In the genomic region with DNA sequence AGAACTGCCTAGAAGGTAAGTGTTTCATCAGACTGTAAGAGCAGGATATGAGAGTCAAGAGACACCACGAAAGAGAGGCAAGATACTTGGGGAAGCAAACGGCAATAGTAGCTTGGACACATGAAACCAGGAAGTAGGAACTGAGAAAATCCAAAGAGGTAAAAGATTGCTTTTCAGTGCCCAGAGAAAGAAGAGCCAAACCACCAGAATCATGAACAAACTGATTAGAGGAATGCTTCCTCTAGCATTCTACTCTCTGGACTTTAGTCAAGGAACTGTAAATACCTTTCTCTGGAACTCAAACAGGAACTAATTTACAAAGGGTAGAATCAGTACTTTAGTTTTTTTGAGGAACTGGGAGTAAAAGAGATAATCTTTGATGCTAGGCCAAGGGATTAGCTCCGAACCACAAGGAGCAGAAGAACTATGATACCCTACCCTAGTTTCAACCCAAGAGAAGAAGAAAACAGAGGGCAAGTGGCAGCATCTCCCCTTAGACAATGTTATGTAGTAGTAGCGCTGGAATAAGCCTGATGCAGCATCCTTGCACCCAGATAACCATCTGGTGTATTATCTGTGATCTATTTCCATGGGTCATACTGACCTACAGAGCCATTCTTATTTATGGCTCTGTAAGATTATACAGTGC, we compare ENCODE assay signal across 1 cellular context.
A peak's percentile ranks its signal among the peaks of the same experiment; 100 is the strongest.
TF ChIP-seq lines count a peak whose summit lies in the region.

No MANE protein-coding gene starts in this region.

TF ChIP-seq in GM12878, 131 proteins besides CTCF, POLR2A, EP300 and RAD21 (continued from another document):
- TF ChIP-seq, protein P1, sequence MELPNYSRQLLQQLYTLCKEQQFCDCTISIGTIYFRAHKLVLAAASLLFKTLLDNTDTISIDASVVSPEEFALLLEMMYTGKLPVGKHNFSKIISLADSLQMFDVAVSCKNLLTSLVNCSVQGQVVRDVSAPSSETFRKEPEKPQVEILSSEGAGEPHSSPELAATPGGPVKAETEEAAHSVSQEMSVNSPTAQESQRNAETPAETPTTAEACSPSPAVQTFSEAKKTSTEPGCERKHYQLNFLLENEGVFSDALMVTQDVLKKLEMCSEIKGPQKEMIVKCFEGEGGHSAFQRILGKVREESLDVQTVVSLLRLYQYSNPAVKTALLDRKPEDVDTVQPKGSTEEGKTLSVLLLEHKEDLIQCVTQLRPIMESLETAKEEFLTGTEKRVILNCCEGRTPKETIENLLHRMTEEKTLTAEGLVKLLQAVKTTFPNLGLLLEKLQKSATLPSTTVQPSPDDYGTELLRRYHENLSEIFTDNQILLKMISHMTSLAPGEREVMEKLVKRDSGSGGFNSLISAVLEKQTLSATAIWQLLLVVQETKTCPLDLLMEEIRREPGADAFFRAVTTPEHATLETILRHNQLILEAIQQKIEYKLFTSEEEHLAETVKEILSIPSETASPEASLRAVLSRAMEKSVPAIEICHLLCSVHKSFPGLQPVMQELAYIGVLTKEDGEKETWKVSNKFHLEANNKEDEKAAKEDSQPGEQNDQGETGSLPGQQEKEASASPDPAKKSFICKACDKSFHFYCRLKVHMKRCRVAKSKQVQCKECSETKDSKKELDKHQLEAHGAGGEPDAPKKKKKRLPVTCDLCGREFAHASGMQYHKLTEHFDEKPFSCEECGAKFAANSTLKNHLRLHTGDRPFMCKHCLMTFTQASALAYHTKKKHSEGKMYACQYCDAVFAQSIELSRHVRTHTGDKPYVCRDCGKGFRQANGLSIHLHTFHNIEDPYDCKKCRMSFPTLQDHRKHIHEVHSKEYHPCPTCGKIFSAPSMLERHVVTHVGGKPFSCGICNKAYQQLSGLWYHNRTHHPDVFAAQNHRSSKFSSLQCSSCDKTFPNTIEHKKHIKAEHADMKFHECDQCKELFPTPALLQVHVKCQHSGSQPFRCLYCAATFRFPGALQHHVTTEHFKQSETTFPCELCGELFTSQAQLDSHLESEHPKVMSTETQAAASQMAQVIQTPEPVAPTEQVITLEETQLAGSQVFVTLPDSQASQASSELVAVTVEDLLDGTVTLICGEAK (IDR thresholded peaks at IDR 0.05; ENCODE audit: borderline replicate concordance), result no peak
- TF ChIP-seq NFYA (IDR thresholded peaks at IDR 0.05; ENCODE audit: borderline replicate concordance, low read depth, low read length), result no peak
- TF ChIP-seq RAD51 (IDR thresholded peaks at IDR 0.05), result no peak
- TF ChIP-seq RUNX3 (IDR thresholded peaks at IDR 0.05; ENCODE audit: low read length), result peak; percentile 76
- TF ChIP-seq BACH1 (IDR thresholded peaks at IDR 0.05; ENCODE audit: borderline replicate concordance), result no peak
- TF ChIP-seq KDM1A (IDR thresholded peaks at IDR 0.05; ENCODE audit: borderline replicate concordance), result no peak
- no peak for TF ChIP-seq MEF2B (IDR thresholded peaks at IDR 0.05; ENCODE audit: partially characterized antibody, poor library complexity, severe bottlenecking)
- TF ChIP-seq, protein P2, sequence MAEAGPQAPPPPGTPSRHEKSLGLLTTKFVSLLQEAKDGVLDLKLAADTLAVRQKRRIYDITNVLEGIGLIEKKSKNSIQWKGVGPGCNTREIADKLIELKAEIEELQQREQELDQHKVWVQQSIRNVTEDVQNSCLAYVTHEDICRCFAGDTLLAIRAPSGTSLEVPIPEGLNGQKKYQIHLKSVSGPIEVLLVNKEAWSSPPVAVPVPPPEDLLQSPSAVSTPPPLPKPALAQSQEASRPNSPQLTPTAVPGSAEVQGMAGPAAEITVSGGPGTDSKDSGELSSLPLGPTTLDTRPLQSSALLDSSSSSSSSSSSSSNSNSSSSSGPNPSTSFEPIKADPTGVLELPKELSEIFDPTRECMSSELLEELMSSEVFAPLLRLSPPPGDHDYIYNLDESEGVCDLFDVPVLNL (IDR thresholded peaks at IDR 0.05; ENCODE audit: low read depth, low read length), result no peak
- TF ChIP-seq FOXM1 (IDR thresholded peaks at IDR 0.05; ENCODE audit: low read depth, low read length), result no peak
- TF ChIP-seq, protein P3, sequence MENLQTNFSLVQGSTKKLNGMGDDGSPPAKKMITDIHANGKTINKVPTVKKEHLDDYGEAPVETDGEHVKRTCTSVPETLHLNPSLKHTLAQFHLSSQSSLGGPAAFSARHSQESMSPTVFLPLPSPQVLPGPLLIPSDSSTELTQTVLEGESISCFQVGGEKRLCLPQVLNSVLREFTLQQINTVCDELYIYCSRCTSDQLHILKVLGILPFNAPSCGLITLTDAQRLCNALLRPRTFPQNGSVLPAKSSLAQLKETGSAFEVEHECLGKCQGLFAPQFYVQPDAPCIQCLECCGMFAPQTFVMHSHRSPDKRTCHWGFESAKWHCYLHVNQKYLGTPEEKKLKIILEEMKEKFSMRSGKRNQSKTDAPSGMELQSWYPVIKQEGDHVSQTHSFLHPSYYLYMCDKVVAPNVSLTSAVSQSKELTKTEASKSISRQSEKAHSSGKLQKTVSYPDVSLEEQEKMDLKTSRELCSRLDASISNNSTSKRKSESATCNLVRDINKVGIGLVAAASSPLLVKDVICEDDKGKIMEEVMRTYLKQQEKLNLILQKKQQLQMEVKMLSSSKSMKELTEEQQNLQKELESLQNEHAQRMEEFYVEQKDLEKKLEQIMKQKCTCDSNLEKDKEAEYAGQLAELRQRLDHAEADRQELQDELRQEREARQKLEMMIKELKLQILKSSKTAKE (IDR thresholded peaks at IDR 0.05; ENCODE audit: low read depth, poor library complexity, severe bottlenecking), result no peak
- TF ChIP-seq, protein P4, sequence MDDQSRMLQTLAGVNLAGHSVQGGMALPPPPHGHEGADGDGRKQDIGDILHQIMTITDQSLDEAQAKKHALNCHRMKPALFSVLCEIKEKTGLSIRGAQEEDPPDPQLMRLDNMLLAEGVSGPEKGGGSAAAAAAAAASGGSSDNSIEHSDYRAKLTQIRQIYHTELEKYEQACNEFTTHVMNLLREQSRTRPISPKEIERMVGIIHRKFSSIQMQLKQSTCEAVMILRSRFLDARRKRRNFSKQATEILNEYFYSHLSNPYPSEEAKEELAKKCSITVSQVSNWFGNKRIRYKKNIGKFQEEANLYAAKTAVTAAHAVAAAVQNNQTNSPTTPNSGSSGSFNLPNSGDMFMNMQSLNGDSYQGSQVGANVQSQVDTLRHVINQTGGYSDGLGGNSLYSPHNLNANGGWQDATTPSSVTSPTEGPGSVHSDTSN (IDR thresholded peaks at IDR 0.05; ENCODE audit: insufficient replicate concordance, low read depth, low read length), result no peak
- TF ChIP-seq ZSCAN29 (IDR thresholded peaks at IDR 0.05), result no peak
- peak; percentile 90 for TF ChIP-seq SPI1 (IDR thresholded peaks at IDR 0.05; ENCODE audit: borderline replicate concordance, insufficient read depth, low read depth, low read length)
- TF ChIP-seq IKZF2 (IDR thresholded peaks at IDR 0.05), result peak; percentile 82
- no peak for TF ChIP-seq SUPT20H (IDR thresholded peaks at IDR 0.05; ENCODE audit: borderline replicate concordance, control insufficient read depth, low read depth, low read length)
- TF ChIP-seq NFIC (IDR thresholded peaks at IDR 0.05; ENCODE audit: low read depth, low read length), result peak; percentile 62
- TF ChIP-seq IRF4 (IDR thresholded peaks at IDR 0.05; ENCODE audit: low read depth, low read length), result peak; percentile 59; the same call in 1 of the 2 replicates
- TF ChIP-seq POU2F2 (IDR thresholded peaks at IDR 0.05; ENCODE audit: borderline replicate concordance, low read depth, low read length), result no peak
- no peak for TF ChIP-seq CHD1 (IDR thresholded peaks at IDR 0.05; ENCODE audit: low read depth, low read length)
- peak; percentile 47; the same call in 1 of the 2 replicates for TF ChIP-seq TCF7 (IDR thresholded peaks at IDR 0.05; ENCODE audit: borderline replicate concordance)
- TF ChIP-seq CBFB (IDR thresholded peaks at IDR 0.05; ENCODE audit: low read depth), result no peak
- peak; percentile 58; the same call in 1 of the 2 replicates for TF ChIP-seq MTA3 (IDR thresholded peaks at IDR 0.05; ENCODE audit: borderline replicate concordance, low read length)
- TF ChIP-seq MYB (IDR thresholded peaks at IDR 0.05; ENCODE audit: borderline replicate concordance, low read depth, low read length), result no peak
- TF ChIP-seq, protein P5, sequence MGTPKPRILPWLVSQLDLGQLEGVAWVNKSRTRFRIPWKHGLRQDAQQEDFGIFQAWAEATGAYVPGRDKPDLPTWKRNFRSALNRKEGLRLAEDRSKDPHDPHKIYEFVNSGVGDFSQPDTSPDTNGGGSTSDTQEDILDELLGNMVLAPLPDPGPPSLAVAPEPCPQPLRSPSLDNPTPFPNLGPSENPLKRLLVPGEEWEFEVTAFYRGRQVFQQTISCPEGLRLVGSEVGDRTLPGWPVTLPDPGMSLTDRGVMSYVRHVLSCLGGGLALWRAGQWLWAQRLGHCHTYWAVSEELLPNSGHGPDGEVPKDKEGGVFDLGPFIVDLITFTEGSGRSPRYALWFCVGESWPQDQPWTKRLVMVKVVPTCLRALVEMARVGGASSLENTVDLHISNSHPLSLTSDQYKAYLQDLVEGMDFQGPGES (IDR thresholded peaks at IDR 0.05), result no peak
- peak; percentile 49; the same call in 1 of the 2 replicates for TF ChIP-seq ZBED1 (IDR thresholded peaks at IDR 0.05; ENCODE audit: borderline replicate concordance)
- TF ChIP-seq NR2C1 (IDR thresholded peaks at IDR 0.05), result no peak
- peak; percentile 79 for TF ChIP-seq IKZF1 (conservative IDR thresholded peaks at IDR 0.05)
- TF ChIP-seq, protein P6, sequence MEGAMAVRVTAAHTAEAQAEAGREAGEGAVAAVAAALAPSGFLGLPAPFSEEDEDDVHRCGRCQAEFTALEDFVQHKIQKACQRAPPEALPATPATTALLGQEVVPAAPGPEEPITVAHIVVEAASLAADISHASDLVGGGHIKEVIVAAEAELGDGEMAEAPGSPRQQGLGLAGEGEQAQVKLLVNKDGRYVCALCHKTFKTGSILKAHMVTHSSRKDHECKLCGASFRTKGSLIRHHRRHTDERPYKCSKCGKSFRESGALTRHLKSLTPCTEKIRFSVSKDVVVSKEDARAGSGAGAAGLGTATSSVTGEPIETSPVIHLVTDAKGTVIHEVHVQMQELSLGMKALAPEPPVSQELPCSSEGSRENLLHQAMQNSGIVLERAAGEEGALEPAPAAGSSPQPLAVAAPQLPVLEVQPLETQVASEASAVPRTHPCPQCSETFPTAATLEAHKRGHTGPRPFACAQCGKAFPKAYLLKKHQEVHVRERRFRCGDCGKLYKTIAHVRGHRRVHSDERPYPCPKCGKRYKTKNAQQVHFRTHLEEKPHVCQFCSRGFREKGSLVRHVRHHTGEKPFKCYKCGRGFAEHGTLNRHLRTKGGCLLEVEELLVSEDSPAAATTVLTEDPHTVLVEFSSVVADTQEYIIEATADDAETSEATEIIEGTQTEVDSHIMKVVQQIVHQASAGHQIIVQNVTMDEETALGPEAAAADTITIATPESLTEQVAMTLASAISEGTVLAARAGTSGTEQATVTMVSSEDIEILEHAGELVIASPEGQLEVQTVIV (IDR thresholded peaks at IDR 0.05; ENCODE audit: borderline replicate concordance, partially characterized antibody), result no peak
- no peak for TF ChIP-seq GABPA (IDR thresholded peaks at IDR 0.05; ENCODE audit: low read depth)
- no peak for TF ChIP-seq TCF3 (IDR thresholded peaks at IDR 0.05; ENCODE audit: borderline replicate concordance, insufficient read depth, low read depth, low read length)
- TF ChIP-seq NR2F1 (conservative IDR thresholded peaks at IDR 0.05), result no peak
- no peak for TF ChIP-seq HDAC6 (IDR thresholded peaks at IDR 0.05; ENCODE audit: unreplicated experiment)
- TF ChIP-seq EGR1 (IDR thresholded peaks at IDR 0.05; ENCODE audit: borderline replicate concordance in 1 of 2, low read depth in 2 of 2, low read length in 2 of 2), result no peak
- TF ChIP-seq SIX5 (IDR thresholded peaks at IDR 0.05; ENCODE audit: low read depth, low read length, severe bottlenecking), result no peak
- TF ChIP-seq, protein P7, sequence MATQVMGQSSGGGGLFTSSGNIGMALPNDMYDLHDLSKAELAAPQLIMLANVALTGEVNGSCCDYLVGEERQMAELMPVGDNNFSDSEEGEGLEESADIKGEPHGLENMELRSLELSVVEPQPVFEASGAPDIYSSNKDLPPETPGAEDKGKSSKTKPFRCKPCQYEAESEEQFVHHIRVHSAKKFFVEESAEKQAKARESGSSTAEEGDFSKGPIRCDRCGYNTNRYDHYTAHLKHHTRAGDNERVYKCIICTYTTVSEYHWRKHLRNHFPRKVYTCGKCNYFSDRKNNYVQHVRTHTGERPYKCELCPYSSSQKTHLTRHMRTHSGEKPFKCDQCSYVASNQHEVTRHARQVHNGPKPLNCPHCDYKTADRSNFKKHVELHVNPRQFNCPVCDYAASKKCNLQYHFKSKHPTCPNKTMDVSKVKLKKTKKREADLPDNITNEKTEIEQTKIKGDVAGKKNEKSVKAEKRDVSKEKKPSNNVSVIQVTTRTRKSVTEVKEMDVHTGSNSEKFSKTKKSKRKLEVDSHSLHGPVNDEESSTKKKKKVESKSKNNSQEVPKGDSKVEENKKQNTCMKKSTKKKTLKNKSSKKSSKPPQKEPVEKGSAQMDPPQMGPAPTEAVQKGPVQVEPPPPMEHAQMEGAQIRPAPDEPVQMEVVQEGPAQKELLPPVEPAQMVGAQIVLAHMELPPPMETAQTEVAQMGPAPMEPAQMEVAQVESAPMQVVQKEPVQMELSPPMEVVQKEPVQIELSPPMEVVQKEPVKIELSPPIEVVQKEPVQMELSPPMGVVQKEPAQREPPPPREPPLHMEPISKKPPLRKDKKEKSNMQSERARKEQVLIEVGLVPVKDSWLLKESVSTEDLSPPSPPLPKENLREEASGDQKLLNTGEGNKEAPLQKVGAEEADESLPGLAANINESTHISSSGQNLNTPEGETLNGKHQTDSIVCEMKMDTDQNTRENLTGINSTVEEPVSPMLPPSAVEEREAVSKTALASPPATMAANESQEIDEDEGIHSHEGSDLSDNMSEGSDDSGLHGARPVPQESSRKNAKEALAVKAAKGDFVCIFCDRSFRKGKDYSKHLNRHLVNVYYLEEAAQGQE (IDR thresholded peaks at IDR 0.05; ENCODE audit: low read depth, low read length), result no peak
- TF ChIP-seq, protein P8, sequence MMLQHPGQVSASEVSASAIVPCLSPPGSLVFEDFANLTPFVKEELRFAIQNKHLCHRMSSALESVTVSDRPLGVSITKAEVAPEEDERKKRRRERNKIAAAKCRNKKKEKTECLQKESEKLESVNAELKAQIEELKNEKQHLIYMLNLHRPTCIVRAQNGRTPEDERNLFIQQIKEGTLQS (IDR thresholded peaks at IDR 0.05; ENCODE audit: borderline replicate concordance, extremely low read depth, low read depth, low read length), result no peak
